In genomic region chr1:159937014-159937750, GRCh38 we compare ENCODE assay signal across 13 cellular contexts. TPM values are rescaled to one million over a fixed set of nuclear protein-coding genes. Genes with fewer than 3 reads are reported as not detected.
DNase-seq lines count a peak whose midpoint lies in the region; ATAC-seq and FAIRE-seq lines count a peak whose summit lies in the region.
"Had no signal": no experiment of that assay in that cellular context is flagged by ENCODE, and none has a peak within 500 bp of the region (broad histone marks: within the 10 kb centered on the region; RNA-seq: fewer than 3 reads in every experiment).

No MANE protein-coding gene starts in this region.

- ATAC-seq in left lobe of liver (peak; percentile 8), T-helper 17 cell (no peak)

- no peak overlapping the region for H3K4me3 Mint-ChIP-seq in T-helper 17 cell
- H3K4me3 Mint-ChIP-seq: activated T-cell treated with anti-CD3 and anti-CD28 coated beads, Interleukin-2, amount 50 U/mL, for 72 hours; H9 had no signal

- DNase-seq in DMS153 treated with DMSO at 0.1 percent for 48 hours (lab: John Stamatoyannopoulos, UW; ENCODE audit: unreplicated experiment) = peak; percentile 33
- DNase-seq in MV-4-11 (lab: John Stamatoyannopoulos, UW) = peak; percentile 86
- peak; percentile 54 for DNase-seq in SIG-M5 (lab: John Stamatoyannopoulos, UW)
- DNase-seq in left lobe of liver (ENCODE audit: low spot score) = no peak
- no peak for DNase-seq in T-helper 17 cell
- no peak for DNase-seq in activated T-cell treated with anti-CD3 and anti-CD28 coated beads for 4 hours
- no peak for DNase-seq in activated CD8-positive, alpha-beta memory T cell treated with anti-CD3 and anti-CD28 coated beads, Interleukin-2, amount 50 U/mL, for 4 hours
- no peak for DNase-seq in RCC 7860 (ENCODE audit: low spot score)

- H3K9me3 ChIP-seq in T-helper 17 cell (ENCODE audit: control insufficient read depth, low read length, poor library complexity, severe bottlenecking) = no peaks in the 10 kb centered on the region
- H3K9me3 ChIP-seq: upper lobe of left lung had no signal

- peaks cover 51% of the 10 kb centered on the region for H3K27me3 Mint-ChIP-seq in T-helper 17 cell

- peaks cover 5% of the 10 kb centered on the region for H3K36me3 Mint-ChIP-seq in T-helper 17 cell (ENCODE audit: low read depth)

- no peak overlapping the region for H3K27ac Mint-ChIP-seq in T-helper 17 cell
- H3K27ac Mint-ChIP-seq: activated T-cell treated with anti-CD3 and anti-CD28 coated beads, Interleukin-2, amount 50 U/mL, for 72 hours had no signal

- no peak for FAIRE-seq in RCC 7860 (lab: Jason Lieb, UNC)

- H3K4me1 Mint-ChIP-seq in T-helper 17 cell = peaks cover 24% of the 10 kb centered on the region

RNA-seq across cellular contexts. Expression of gene IGSF9, which starts 8.2 kb away (rescaled TPM):
- total RNA-seq in left lobe of liver = 17.0 TPM
- under 1 TPM in 1 of 2 donors, not detected in 1; 0.07 TPM for total RNA-seq in T-helper 17 cell

RNA-seq across cellular contexts. Expression of gene TAGLN2, which starts 11.9 kb away (rescaled TPM):
- 68.3 TPM for total RNA-seq in left lobe of liver
- total RNA-seq in T-helper 17 cell = 100 to 1,000 TPM; 515 to 717 TPM

RNA-seq across cellular contexts. Expression of gene SLAMF9, which starts 16.9 kb away (rescaled TPM):
- total RNA-seq in left lobe of liver = 0.83 TPM
- not detected for total RNA-seq in T-helper 17 cell
- total RNA-seq: activated T-cell treated with anti-CD3 and anti-CD28 coated beads, Interleukin-2, amount 50 U/mL, for 72 hours; cardiac muscle cell; H9; mammary epithelial cell had no signal

RNA-seq across cellular contexts. Expression of gene CFAP45, which starts 37.2 kb away (rescaled TPM):
- not detected for total RNA-seq in left lobe of liver
- 1 to 10 TPM; 4.6 to 6.3 TPM for total RNA-seq in T-helper 17 cell
- total RNA-seq: cardiac muscle cell had no signal

Comparison
In these comparisons a context has a peak if more than half of its experiments do, and no peak if none do; other contexts are left out.
1. DNase-seq: peak in DMS153 treated with DMSO at 0.1 percent for 48 hours (single experiment), MV-4-11 (single experiment) and SIG-M5 (single experiment); none in left lobe of liver (single experiment), T-helper 17 cell (0 of 3), activated T-cell treated with anti-CD3 and anti-CD28 coated beads for 4 hours (single experiment), activated CD8-positive, alpha-beta memory T cell treated with anti-CD3 and anti-CD28 coated beads, Interleukin-2, amount 50 U/mL, for 4 hours (single experiment) and RCC 7860 (single experiment).
2. RNA of gene IGSF9, which starts 8.2 kb away (total RNA-seq): 17.0 TPM in left lobe of liver (single experiment); 0.07 TPM in T-helper 17 cell; every median in the first group is over 10 times any median in the second.